ENCODE assay signal across 9 cellular contexts in genomic region chrX:49192722-49193328, GRCh38. TPM values are rescaled to one million over a fixed set of nuclear protein-coding genes. Genes with fewer than 3 reads are reported as not detected.
DNase-seq lines count a peak whose midpoint lies in the region; ATAC-seq lines count a peak whose summit lies in the region.
"Had no signal": no experiment of that assay in that cellular context is flagged by ENCODE, and none has a peak within 500 bp of the region (broad histone marks: within the 10 kb centered on the region; RNA-seq: fewer than 3 reads in every experiment).

No MANE protein-coding gene starts in this region.

- H3K4me3 ChIP-seq in Jurkat, Clone E6-1 (ENCODE audit: low read length), result no peak overlapping the region

- peak; percentile 19 for DNase-seq in NCI-H2171 treated with DMSO at 0.1 percent for 48 hours (lab: John Stamatoyannopoulos, UW)
- DNase-seq in NCI-H2171 (lab: John Stamatoyannopoulos, UW), result no peak
- peak; percentile 42 for DNase-seq in Jurkat, Clone E6-1 (ENCODE audit: low read depth, low spot score)
- peak; percentile 66 for DNase-seq in activated naive CD4-positive, alpha-beta T cell treated with anti-CD3 and anti-CD28 coated beads for 36 hours
- DNase-seq in kidney tubule cell (ENCODE audit: low spot score), result peak; percentile 49
- no peak for DNase-seq in mesenteric fat pad (ENCODE audit: low spot score)
- DNase-seq in T-helper 17 cell, result no peak

- H3K4me3 Mint-ChIP-seq in activated naive CD4-positive, alpha-beta T cell treated with anti-CD3 and anti-CD28 coated beads for 36 hours, result no peak overlapping the region
- no peak overlapping the region for H3K4me3 Mint-ChIP-seq in T-helper 17 cell

- intact Hi-C loops in activated naive CD4-positive, alpha-beta T cell treated with anti-CD3 and anti-CD28 coated beads for 36 hours (cut with micrococcal nuclease), result loop anchor here (2.0 to 10.0 kb wide), 2 partner anchors 42 to 652 kb away; partner anchors contain the start of gene CCDC22

- no peaks in the 10 kb centered on the region for H3K9me3 Mint-ChIP-seq in activated naive CD4-positive, alpha-beta T cell treated with anti-CD3 and anti-CD28 coated beads for 36 hours

- no peaks in the 10 kb centered on the region for H3K27me3 Mint-ChIP-seq in activated naive CD4-positive, alpha-beta T cell treated with anti-CD3 and anti-CD28 coated beads for 36 hours (ENCODE audit: low read depth)
- H3K27me3 Mint-ChIP-seq in T-helper 17 cell, result no peaks in the 10 kb centered on the region

- ATAC-seq in HG03571 (IDR thresholded peaks at IDR 0.05; ENCODE audit: unreplicated experiment) (no peak), T-helper 17 cell (no peak)

- peaks cover 25% of the 10 kb centered on the region for H3K4me1 Mint-ChIP-seq in activated naive CD4-positive, alpha-beta T cell treated with anti-CD3 and anti-CD28 coated beads for 36 hours (ENCODE audit: low read depth)
- peaks cover 21% of the 10 kb centered on the region for H3K4me1 Mint-ChIP-seq in T-helper 17 cell

- H3K36me3 Mint-ChIP-seq in activated naive CD4-positive, alpha-beta T cell treated with anti-CD3 and anti-CD28 coated beads for 36 hours (ENCODE audit: low read depth), result no peaks in the 10 kb centered on the region
- no peaks in the 10 kb centered on the region for H3K36me3 Mint-ChIP-seq in T-helper 17 cell (ENCODE audit: low read depth)

- peak overlapping the region; percentile 81 for H3K27ac Mint-ChIP-seq in activated naive CD4-positive, alpha-beta T cell treated with anti-CD3 and anti-CD28 coated beads for 36 hours
- no peak overlapping the region for H3K27ac Mint-ChIP-seq in T-helper 17 cell

- H3K9me3 ChIP-seq in T-helper 17 cell (ENCODE audit: control insufficient read depth, low read length, poor library complexity, severe bottlenecking), result no peaks in the 10 kb centered on the region

- CTCF ChIA-PET in activated naive CD4-positive, alpha-beta T cell treated with anti-CD3 and anti-CD28 coated beads for 36 hours (lab: Charles Lee), result interaction anchor here (0.7 to 1.9 kb wide), 19 partner anchors 8 to 98 kb away, joined by 3 to 6 read pairs (median 4); partner anchors contain the start of genes CACNA1F, FOXP3 and PPP1R3F

RNA-seq across cellular contexts. Expression of gene PRICKLE3, which starts 6.7 kb away (rescaled TPM):
- 8.5 TPM for polyA plus RNA-seq in Jurkat, Clone E6-1 (2012; ENCODE audit: insufficient read depth, insufficient read length)
- 1 to 10 TPM; 9.2 to 9.3 TPM for total RNA-seq in activated naive CD4-positive, alpha-beta T cell treated with anti-CD3 and anti-CD28 coated beads for 36 hours
- total RNA-seq in mesenteric fat pad (12.5 TPM), T-helper 17 cell (1 to 10 TPM; 4.8 to 7.5 TPM)

RNA-seq across cellular contexts. Expression of gene SYP, which starts 7.2 kb away (rescaled TPM):
- polyA plus RNA-seq in Jurkat, Clone E6-1 (2012; ENCODE audit: insufficient read depth, insufficient read length), result 2.4 TPM
- total RNA-seq in activated naive CD4-positive, alpha-beta T cell treated with anti-CD3 and anti-CD28 coated beads for 36 hours, result 1 to 10 TPM; 2.5 to 2.6 TPM
- 1.00 TPM for total RNA-seq in mesenteric fat pad
- under 1 TPM; 0.30 to 0.60 TPM for total RNA-seq in T-helper 17 cell

RNA-seq across cellular contexts. Expression of gene PLP2, which starts 21.1 kb away (rescaled TPM):
- polyA plus RNA-seq in Jurkat, Clone E6-1 (2012; ENCODE audit: insufficient read depth, insufficient read length), result 83.7 TPM
- total RNA-seq in activated naive CD4-positive, alpha-beta T cell treated with anti-CD3 and anti-CD28 coated beads for 36 hours, result 100 to 1,000 TPM; 143 to 145 TPM
- total RNA-seq in mesenteric fat pad (74.3 TPM), T-helper 17 cell (100 to 1,000 TPM; 180 to 203 TPM)

RNA-seq across cellular contexts. Expression of gene MAGIX, which starts 30.3 kb away (rescaled TPM):
- polyA plus RNA-seq in Jurkat, Clone E6-1 (2012; ENCODE audit: insufficient read depth, insufficient read length), result 1.6 TPM
- total RNA-seq in activated naive CD4-positive, alpha-beta T cell treated with anti-CD3 and anti-CD28 coated beads for 36 hours, result under 1 TPM; 0.25 to 0.26 TPM
- total RNA-seq in mesenteric fat pad (1.6 TPM), T-helper 17 cell (1 to 10 TPM; 1.0 to 1.1 TPM)

RNA-seq across cellular contexts. Expression of gene CACNA1F, which starts 40.3 kb away (rescaled TPM):
- polyA plus RNA-seq in Jurkat, Clone E6-1 (2012; ENCODE audit: insufficient read depth, insufficient read length), result not detected
- 1 to 10 TPM in 1 of 2 experiments, under 1 TPM in 1; 0.62 to 1.0 TPM for total RNA-seq in activated naive CD4-positive, alpha-beta T cell treated with anti-CD3 and anti-CD28 coated beads for 36 hours
- total RNA-seq in mesenteric fat pad (not detected), T-helper 17 cell (under 1 TPM; 0.47 to 0.67 TPM)
- total RNA-seq: Daoy had no signal

Comparison
In these comparisons a context has a peak if more than half of its experiments do, and no peak if none do; other contexts are left out.
1. DNase-seq: peak in NCI-H2171 treated with DMSO at 0.1 percent for 48 hours (single experiment), Jurkat, Clone E6-1 (single experiment), activated naive CD4-positive, alpha-beta T cell treated with anti-CD3 and anti-CD28 coated beads for 36 hours (single experiment) and kidney tubule cell (single experiment); none in NCI-H2171 (single experiment), mesenteric fat pad (single experiment) and T-helper 17 cell (0 of 3).